ENCODE assay signal across 5 cellular contexts in the genomic region with DNA sequence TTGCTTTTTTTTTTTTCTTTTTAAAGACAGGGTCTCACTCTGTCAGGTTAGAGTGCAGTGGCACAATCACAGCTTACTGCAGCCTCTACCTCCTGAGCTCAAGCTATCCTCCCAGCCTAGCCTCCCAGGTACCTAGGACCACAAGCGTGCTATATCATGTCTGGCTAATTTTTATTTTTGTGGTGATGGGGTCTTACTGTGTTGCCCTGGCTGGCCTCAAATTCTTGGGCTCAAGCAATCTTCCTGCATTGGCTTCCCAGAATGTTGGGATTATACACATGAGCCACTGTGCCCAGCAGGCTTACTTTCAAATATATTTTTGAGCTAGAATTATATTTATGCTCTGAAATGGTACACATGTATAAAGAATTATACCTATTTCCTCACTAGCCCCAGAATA. TPM values are rescaled to one million over a fixed set of nuclear protein-coding genes. Genes with fewer than 3 reads are reported as not detected.
"Had no signal": no experiment of that assay in that cellular context is flagged by ENCODE, and none has a peak within 500 bp of the region (broad histone marks: within the 10 kb centered on the region; RNA-seq: fewer than 3 reads in every experiment).

No MANE protein-coding gene starts in this region.

- H3K27ac Mint-ChIP-seq: GM23338, HFFc6, IgD-negative memory B cell had no signal

- DNase-seq: H9, HCEC 1CT, HFFc6 had no signal

- H3K4me3 Mint-ChIP-seq: GM23338, H9, HFFc6, IgD-negative memory B cell had no signal

- ATAC-seq: GM23338 had no signal

- H3K4me3 ChIP-seq: GM23338 had no signal

- H3K27me3 Mint-ChIP-seq: IgD-negative memory B cell had no signal

- H3K9me3 Mint-ChIP-seq: GM23338, H9, HFFc6, IgD-negative memory B cell had no signal

- H3K4me1 Mint-ChIP-seq: GM23338 had no signal

RNA-seq across cellular contexts. Expression of a gene that starts 53.4 kb away (rescaled TPM):
- total RNA-seq: HFFc6 had no signal
